Comparison of ENCODE assay signal across 7 cellular contexts in genomic region chr4:128191115-128191897, GRCh38.
DNase-seq lines count a peak whose midpoint lies in the region; ATAC-seq, FAIRE-seq and TF ChIP-seq lines count a peak whose summit lies in the region.

No MANE protein-coding gene starts in this region.

- H3K4me1 Mint-ChIP-seq in T-cell, result peaks cover 0 to 5% (median 2%) of the 10 kb centered on the region in 3 donors

- H3K9me3 ChIP-seq in right atrium auricular region (no peaks in the 10 kb centered on the region), gastrocnemius medialis (no peaks in the 10 kb centered on the region)

- peak; percentile 92 for FAIRE-seq in GM12892 (lab: Jason Lieb, UNC)

- no peaks in the 10 kb centered on the region for H3K36me3 Mint-ChIP-seq in T-cell

- no peaks in the 10 kb centered on the region for H3K9me3 Mint-ChIP-seq in T-cell

- H3K27me3 ChIP-seq in right atrium auricular region (no peaks in the 10 kb centered on the region), gastrocnemius medialis (no peaks in the 10 kb centered on the region)

- no peaks in the 10 kb centered on the region for H3K27me3 Mint-ChIP-seq in T-cell

- no peak for TF ChIP-seq POLR2A in GM12892 (IDR thresholded peaks at IDR 0.05; ENCODE audit: low read depth, low read length)
- no peak for TF ChIP-seq POLR2A in gastrocnemius medialis (IDR thresholded peaks at IDR 0.05)

- DNase-seq in GM12892 (ENCODE audit: insufficient read length) (peak; percentile 39), NAMALWA (ENCODE audit: low spot score) (peak; percentile 86), T-cell (peak; percentile 26 to 75 (median 63)), amniotic epithelial cell (ENCODE audit: low read depth) (peak; percentile 70), right atrium auricular region (ENCODE audit: low spot score) (peak; percentile 67), gastrocnemius medialis (peak; percentile 29 to 61)

- H3K4me3 ChIP-seq in right atrium auricular region (no peak overlapping the region), gastrocnemius medialis (no peak overlapping the region)

- H3K36me3 ChIP-seq in right atrium auricular region (no peaks in the 10 kb centered on the region), gastrocnemius medialis (no peaks in the 10 kb centered on the region)

- H3K27ac ChIP-seq in right atrium auricular region (no peak overlapping the region), gastrocnemius medialis (no peak overlapping the region)

- peak; percentile 66 to 85 for TF ChIP-seq CTCF in right atrium auricular region (IDR thresholded peaks at IDR 0.05)
- TF ChIP-seq CTCF in gastrocnemius medialis (IDR thresholded peaks at IDR 0.05 in 4 of 5, conservative IDR thresholded peaks at IDR 0.05 in 1 of 5), result peak; percentile 66 to 88 (median 82)

- POLR2A ChIA-PET in T-cell (lab: Charles Lee), result no interaction called here

- intact Hi-C loops in gastrocnemius medialis (cut with DNase I; ENCODE audit: low total_unique reads), result loop anchor here (1.0 kb wide), 1 partner anchor 672 kb away; no protein-coding TSS in a partner anchor

- H3K4me3 Mint-ChIP-seq in T-cell, result no peak overlapping the region

- no peak overlapping the region for H3K27ac Mint-ChIP-seq in T-cell

- ATAC-seq in HG02610 (IDR thresholded peaks at IDR 0.05; ENCODE audit: unreplicated experiment), result peak; percentile 99
- peak; percentile 87 to 99 (median 88) for ATAC-seq in T-cell (replicated peaks in 1 of 4)
- ATAC-seq in gastrocnemius medialis, result peak; percentile 76 to 95

- CTCF ChIA-PET in T-cell (lab: Charles Lee), result interaction anchor here (0.6 to 1.7 kb wide), 13 partner anchors 232 to 1451 kb away, joined by 3 to 8 read pairs (median 4); no protein-coding TSS in a partner anchor

- H3K4me1 ChIP-seq in right atrium auricular region (no peaks in the 10 kb centered on the region), gastrocnemius medialis (peaks cover 0 to 7% of the 10 kb centered on the region in 2 donors)

- in situ Hi-C loops in gastrocnemius medialis (cut with MboI; ENCODE audit: low sequenced_read_pairs in 4 of 4), result loop anchor here in 3 of 4 donors (5.0 to 25.0 kb wide), 2 partner anchors 671 kb away; no protein-coding TSS in a partner anchor
